ENCODE assay signal across 9 cellular contexts in the genomic region with DNA sequence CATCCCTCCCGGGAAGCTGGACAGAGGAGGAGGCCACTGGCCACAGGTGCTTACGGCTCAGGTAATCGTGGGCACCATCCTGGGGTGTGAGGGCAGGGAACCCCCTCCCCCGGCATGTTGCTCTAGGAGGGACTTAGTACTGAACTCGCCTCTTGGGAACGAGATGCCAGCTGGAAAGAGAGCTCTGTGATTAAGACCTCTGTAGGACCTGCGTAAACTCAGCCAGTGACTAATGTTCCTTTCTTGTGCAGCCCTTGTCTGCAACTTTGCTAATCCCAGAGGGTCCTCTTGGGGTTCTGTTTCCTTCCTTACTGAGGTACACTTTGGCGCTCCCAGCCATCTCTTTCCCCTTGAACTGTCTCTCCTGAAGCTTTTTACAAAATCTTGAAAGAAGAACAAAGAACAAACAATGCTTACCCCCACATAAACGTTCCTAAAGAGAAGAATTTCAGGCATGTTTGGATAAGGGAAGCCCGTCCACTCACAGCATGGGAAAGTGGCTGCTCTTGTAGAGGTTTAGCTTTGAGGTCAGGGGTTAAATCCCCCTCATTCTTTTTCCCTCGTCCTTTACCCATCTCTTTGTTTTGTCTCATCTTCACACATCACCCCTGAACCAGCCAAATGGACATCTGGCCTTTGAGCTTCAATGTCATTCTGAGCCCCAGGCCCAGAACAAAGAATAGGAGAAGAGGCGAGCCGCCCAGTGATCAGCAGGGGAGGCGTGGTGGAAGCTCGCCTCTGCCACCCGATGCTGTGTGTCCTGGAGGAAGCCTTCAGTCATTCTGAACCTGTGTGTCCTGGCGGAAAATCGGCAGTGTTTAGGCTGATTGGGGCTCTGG. TPM values are rescaled to one million over a fixed set of nuclear protein-coding genes. Genes with fewer than 3 reads are reported as not detected.
DNase-seq lines count a peak whose midpoint lies in the region; ATAC-seq and TF ChIP-seq lines count a peak whose summit lies in the region.
"Had no signal": no experiment of that assay in that cellular context is flagged by ENCODE, and none has a peak within 500 bp of the region (broad histone marks: within the 10 kb centered on the region; RNA-seq: fewer than 3 reads in every experiment).

No MANE protein-coding gene starts in this region.

- peak overlapping the region; percentile 90 for H3K27ac Mint-ChIP-seq in osteocyte (ENCODE audit: unreplicated experiment)

- no peak overlapping the region for H3K4me3 Mint-ChIP-seq in osteocyte (ENCODE audit: unreplicated experiment)

- CTCF ChIA-PET in Panc1 (lab: Charles Lee) = no interaction called here

- H3K27ac ChIP-seq in Panc1 (ENCODE audit: low read length) = no peak overlapping the region; the same call in 1 of the 2 replicates
- H3K27ac ChIP-seq: VCaP had no signal

- POLR2A ChIA-PET in Panc1 (lab: Charles Lee) = interaction anchor here (0.9 kb wide), 1 partner anchor 11 kb away, joined by 3 read pairs; no protein-coding TSS in a partner anchor

- no peaks in the 10 kb centered on the region for H3K9me3 Mint-ChIP-seq in osteocyte (ENCODE audit: unreplicated experiment)

- no peaks in the 10 kb centered on the region for H3K27me3 Mint-ChIP-seq in osteocyte (ENCODE audit: unreplicated experiment)

- no peaks in the 10 kb centered on the region for H3K36me3 ChIP-seq in Panc1 (ENCODE audit: control insufficient read depth, insufficient read depth, low read length)
- no peaks in the 10 kb centered on the region for H3K36me3 ChIP-seq in BE2C

- H3K27me3 ChIP-seq in Panc1 (ENCODE audit: control insufficient read depth, insufficient read depth, low read length) (no peaks in the 10 kb centered on the region), BE2C (no peaks in the 10 kb centered on the region)

- ATAC-seq in Panc1 = peak; percentile 57; the same call in 1 of the 2 replicates
- ATAC-seq in omental fat pad (ENCODE audit: low FRiP score) = no peak
- ATAC-seq in GM18907 (IDR thresholded peaks at IDR 0.05; ENCODE audit: unreplicated experiment) = no peak

- peaks cover 36% of the 10 kb centered on the region for H3K4me1 Mint-ChIP-seq in osteocyte (ENCODE audit: unreplicated experiment)

- DNase-seq in ELR (ENCODE audit: low read depth) (peak; percentile 49), Panc1 (ENCODE audit: low read depth, low spot score) (no peak), fibroblast of gingiva (ENCODE audit: low read depth) (peak; percentile 18), osteocyte (ENCODE audit: extremely low spot score, unreplicated experiment) (no peak), omental fat pad (ENCODE audit: low spot score) (no peak), BE2C (no peak), SKM-1 treated with dmso at 0.1 percent for 144 hours (lab: John Stamatoyannopoulos, UW; ENCODE audit: unreplicated experiment) (no peak)

- no peak for TF ChIP-seq CTCF in Panc1 (IDR thresholded peaks at IDR 0.05)
- no peak for TF ChIP-seq CTCF in osteocyte (IDR thresholded peaks at IDR 0.05)
- no peak for TF ChIP-seq CTCF in omental fat pad (IDR thresholded peaks at IDR 0.05)
- TF ChIP-seq CTCF in BE2C (IDR thresholded peaks at IDR 0.05; ENCODE audit: low read depth, low read length) = no peak

- H3K36me3 Mint-ChIP-seq in osteocyte (ENCODE audit: unreplicated experiment) = no peaks in the 10 kb centered on the region

- H3K4me3 ChIP-seq in Panc1 (ENCODE audit: low read depth in 2 of 2, low read length in 2 of 2) (no peak overlapping the region), BE2C (ENCODE audit: low read depth, low read length) (no peak overlapping the region)

- BruUV-seq in Panc1 (replicated peaks; lab: Mats Ljungman, UMichigan) = no TSS peak

- H3K4me1 ChIP-seq in Panc1 (ENCODE audit: control insufficient read depth, insufficient read depth, low read length) (peaks cover 9% of the 10 kb centered on the region), BE2C (peaks cover 3% of the 10 kb centered on the region; the same call in 1 of the 2 replicates)

- intact Hi-C loops in Panc1 (cut with micrococcal nuclease; ENCODE audit: unreplicated experiment) = no loop called here

- H3K9me3 ChIP-seq in Panc1 (ENCODE audit: control insufficient read depth, insufficient read depth, low read depth, low read length) = no peaks in the 10 kb centered on the region
- no peaks in the 10 kb centered on the region for H3K9me3 ChIP-seq in BE2C

- in situ Hi-C loops in Panc1 (cut with HindIII; ENCODE audit: low pct_unique_long_range_greater_than_20kb, low sequenced_read_pairs) = no loop called here

RNA-seq across cellular contexts. Expression of a gene that starts 37.4 kb away (rescaled TPM):
- total RNA-seq in Panc1 (2021; ENCODE audit: unreplicated experiment) (145 TPM), osteocyte (23.4 and 26.0 TPM in 2 replicates), omental fat pad (10 to 100 TPM in 3 of 4 donors, 1 to 10 TPM in 1; 5.8 to 21.6 (median 13.6) TPM)
- polyA plus RNA-seq in Panc1 (2012; ENCODE audit: insufficient read length) = 241 TPM
- polyA plus RNA-seq in BE2C (2012; ENCODE audit: insufficient read depth, insufficient read length, low read depth) = 0.77 TPM

RNA-seq across cellular contexts. Expression of a gene that starts 41.2 kb away (rescaled TPM):
- total RNA-seq in Panc1 (2021; ENCODE audit: unreplicated experiment) (2.6 TPM), osteocyte (0.51 and 0.63 TPM in 2 replicates), omental fat pad (1 to 10 TPM in 1 of 4 donors, under 1 TPM in 3; 0.28 to 1.6 (median 0.83) TPM)
- 5.2 TPM for polyA plus RNA-seq in Panc1 (2012; ENCODE audit: insufficient read length)
- 2.9 TPM for polyA plus RNA-seq in BE2C (2012; ENCODE audit: insufficient read depth, insufficient read length, low read depth)

Comparison
In these comparisons a context has a peak if more than half of its experiments do, and no peak if none do; other contexts are left out.
1. DNase-seq: peak in ELR (single experiment) and fibroblast of gingiva (single experiment); none in Panc1 (single experiment), osteocyte (single experiment), omental fat pad (single experiment), BE2C (single experiment) and SKM-1 treated with dmso at 0.1 percent for 144 hours (single experiment).